In genomic region chr19:3014135-3014534, GRCh38 we compare ENCODE assay signal across 2 cellular contexts.
TF ChIP-seq lines count a peak whose summit lies in the region.

No MANE protein-coding gene starts in this region.

TF ChIP-seq in HepG2, 621 proteins besides CTCF, POLR2A, EP300 and RAD21:
- TF ChIP-seq, protein P1, sequence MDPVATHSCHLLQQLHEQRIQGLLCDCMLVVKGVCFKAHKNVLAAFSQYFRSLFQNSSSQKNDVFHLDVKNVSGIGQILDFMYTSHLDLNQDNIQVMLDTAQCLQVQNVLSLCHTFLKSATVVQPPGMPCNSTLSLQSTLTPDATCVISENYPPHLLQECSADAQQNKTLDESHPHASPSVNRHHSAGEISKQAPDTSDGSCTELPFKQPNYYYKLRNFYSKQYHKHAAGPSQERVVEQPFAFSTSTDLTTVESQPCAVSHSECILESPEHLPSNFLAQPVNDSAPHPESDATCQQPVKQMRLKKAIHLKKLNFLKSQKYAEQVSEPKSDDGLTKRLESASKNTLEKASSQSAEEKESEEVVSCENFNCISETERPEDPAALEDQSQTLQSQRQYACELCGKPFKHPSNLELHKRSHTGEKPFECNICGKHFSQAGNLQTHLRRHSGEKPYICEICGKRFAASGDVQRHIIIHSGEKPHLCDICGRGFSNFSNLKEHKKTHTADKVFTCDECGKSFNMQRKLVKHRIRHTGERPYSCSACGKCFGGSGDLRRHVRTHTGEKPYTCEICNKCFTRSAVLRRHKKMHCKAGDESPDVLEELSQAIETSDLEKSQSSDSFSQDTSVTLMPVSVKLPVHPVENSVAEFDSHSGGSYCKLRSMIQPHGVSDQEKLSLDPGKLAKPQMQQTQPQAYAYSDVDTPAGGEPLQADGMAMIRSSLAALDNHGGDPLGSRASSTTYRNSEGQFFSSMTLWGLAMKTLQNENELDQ (CRISPR knock-in tag; IDR thresholded peaks at IDR 0.05; ENCODE audit: borderline replicate concordance), result no peak
- peak; percentile 72 for TF ChIP-seq ZNF629 (CRISPR knock-in tag; conservative IDR thresholded peaks at IDR 0.05)

TF ChIP-seq in K562, 482 proteins besides CTCF, POLR2A, EP300 and RAD21:
- TF ChIP-seq, protein P2, sequence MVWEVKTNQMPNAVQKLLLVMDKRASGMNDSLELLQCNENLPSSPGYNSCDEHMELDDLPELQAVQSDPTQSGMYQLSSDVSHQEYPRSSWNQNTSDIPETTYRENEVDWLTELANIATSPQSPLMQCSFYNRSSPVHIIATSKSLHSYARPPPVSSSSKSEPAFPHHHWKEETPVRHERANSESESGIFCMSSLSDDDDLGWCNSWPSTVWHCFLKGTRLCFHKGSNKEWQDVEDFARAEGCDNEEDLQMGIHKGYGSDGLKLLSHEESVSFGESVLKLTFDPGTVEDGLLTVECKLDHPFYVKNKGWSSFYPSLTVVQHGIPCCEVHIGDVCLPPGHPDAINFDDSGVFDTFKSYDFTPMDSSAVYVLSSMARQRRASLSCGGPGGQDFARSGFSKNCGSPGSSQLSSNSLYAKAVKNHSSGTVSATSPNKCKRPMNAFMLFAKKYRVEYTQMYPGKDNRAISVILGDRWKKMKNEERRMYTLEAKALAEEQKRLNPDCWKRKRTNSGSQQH (CRISPR knock-in tag; IDR thresholded peaks at IDR 0.05), result no peak
- TF ChIP-seq TEAD2 (tag; IDR thresholded peaks at IDR 0.05), result no peak
- no peak for TF ChIP-seq MXI1 (IDR thresholded peaks at IDR 0.05; ENCODE audit: low read depth, low read length)
- TF ChIP-seq, protein P3, sequence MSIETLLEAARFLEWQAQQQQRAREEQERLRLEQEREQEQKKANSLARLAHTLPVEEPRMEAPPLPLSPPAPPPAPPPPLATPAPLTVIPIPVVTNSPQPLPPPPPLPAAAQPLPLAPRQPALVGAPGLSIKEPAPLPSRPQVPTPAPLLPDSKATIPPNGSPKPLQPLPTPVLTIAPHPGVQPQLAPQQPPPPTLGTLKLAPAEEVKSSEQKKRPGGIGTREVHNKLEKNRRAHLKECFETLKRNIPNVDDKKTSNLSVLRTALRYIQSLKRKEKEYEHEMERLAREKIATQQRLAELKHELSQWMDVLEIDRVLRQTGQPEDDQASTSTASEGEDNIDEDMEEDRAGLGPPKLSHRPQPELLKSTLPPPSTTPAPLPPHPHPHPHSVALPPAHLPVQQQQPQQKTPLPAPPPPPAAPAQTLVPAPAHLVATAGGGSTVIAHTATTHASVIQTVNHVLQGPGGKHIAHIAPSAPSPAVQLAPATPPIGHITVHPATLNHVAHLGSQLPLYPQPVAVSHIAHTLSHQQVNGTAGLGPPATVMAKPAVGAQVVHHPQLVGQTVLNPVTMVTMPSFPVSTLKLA (conservative IDR thresholded peaks at IDR 0.05), result no peak
- TF ChIP-seq CHD2 (IDR thresholded peaks at IDR 0.05; ENCODE audit: low read depth, low read length), result no peak
- TF ChIP-seq ZNF75A (CRISPR knock-in tag; IDR thresholded peaks at IDR 0.05), result no peak
- TF ChIP-seq SNRNP70 (optimal IDR thresholded peaks at IDR 0.05; ENCODE audit: low read depth, low read length), result no peak
- peak; percentile 33; the same call in 1 of the 2 replicates for TF ChIP-seq HDAC2 (IDR thresholded peaks at IDR 0.05)
- no peak for TF ChIP-seq DDX20 (tag; IDR thresholded peaks at IDR 0.05; ENCODE audit: low read depth)
- TF ChIP-seq KDM1A (IDR thresholded peaks at IDR 0.05), result peak; percentile 23 to 72; a peak in 2 of 4 replicates
- TF ChIP-seq HDGF (IDR thresholded peaks at IDR 0.05), result no peak
- TF ChIP-seq REST (CRISPR knock-in tag; IDR thresholded peaks at IDR 0.05; ENCODE audit: low read depth), result no peak
- TF ChIP-seq ZNF280B (CRISPR knock-in tag; IDR thresholded peaks at IDR 0.05), result no peak
- no peak for TF ChIP-seq ZNF12 (CRISPR knock-in tag; IDR thresholded peaks at IDR 0.05)
- TF ChIP-seq DMBX1 (CRISPR knock-in tag; IDR thresholded peaks at IDR 0.05; ENCODE audit: borderline replicate concordance), result no peak
- TF ChIP-seq BCOR (IDR thresholded peaks at IDR 0.05), result peak; percentile 87
- 0 out of 2 replicates have a peak, but pooled peaks have one; percentile 60 for TF ChIP-seq PTBP1 (IDR thresholded peaks at IDR 0.05; ENCODE audit: low read depth, low read length)
- no peak for TF ChIP-seq U2AF2 (optimal IDR thresholded peaks at IDR 0.05; ENCODE audit: low read depth, low read length)
- TF ChIP-seq BCL6 (CRISPR knock-in tag; IDR thresholded peaks at IDR 0.05), result no peak
- TF ChIP-seq PPARD (CRISPR knock-in tag; IDR thresholded peaks at IDR 0.05), result no peak
- TF ChIP-seq ZNF3 (CRISPR knock-in tag; IDR thresholded peaks at IDR 0.05), result no peak
- TF ChIP-seq RBM25 (IDR thresholded peaks at IDR 0.05; ENCODE audit: low read depth, low read length, severe bottlenecking), result peak; percentile 56
